Comparison of ENCODE assay signal across 9 cellular contexts in the genomic region with DNA sequence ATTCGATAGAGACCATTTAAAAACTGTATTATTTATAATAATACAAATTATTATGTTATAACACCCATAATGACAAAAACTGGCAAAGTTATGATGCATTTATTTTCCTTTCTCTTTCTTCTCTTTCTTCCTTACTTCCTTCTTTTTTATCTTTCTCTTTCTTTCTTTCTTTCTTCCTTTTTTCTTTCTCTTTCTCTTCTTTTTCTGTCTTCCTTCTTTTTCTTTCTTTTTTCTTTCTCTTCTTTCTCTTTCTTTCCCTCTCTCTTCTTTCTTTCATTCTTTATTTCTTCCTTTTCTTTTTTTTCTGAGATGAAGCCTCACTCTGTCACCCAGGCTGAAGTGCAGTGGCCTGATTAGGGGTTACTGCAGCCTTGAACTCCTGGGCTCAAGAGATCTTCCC.
"Had no signal": no experiment of that assay in that cellular context is flagged by ENCODE, and none has a peak within 500 bp of the region (broad histone marks: within the 10 kb centered on the region; RNA-seq: fewer than 3 reads in every experiment).

No MANE protein-coding gene starts in this region.

- H3K9me3 Mint-ChIP-seq: endodermal cell; immature natural killer cell; T-helper 1 cell treated with Interleukin-12 subunit alpha and Interleukin-12 subunit beta and Interleukin-4 antibody, amounts not matched to agents 30 μg/mL and 1 μg/mL, for 36 hours had no signal

- H3K4me3 Mint-ChIP-seq: endodermal cell; immature natural killer cell; T-helper 1 cell treated with Interleukin-12 subunit alpha and Interleukin-12 subunit beta and Interleukin-4 antibody, amounts not matched to agents 30 μg/mL and 1 μg/mL, for 36 hours had no signal

- DNase-seq: activated CD4-positive, alpha-beta T cell treated with anti-CD3 and anti-CD28 coated beads, Interleukin-2, amount 50 U/mL, for 4 hours; activated gamma-delta T cell treated with Interleukin-2 at 50 U/mL for 16 hours; activated T-cell treated with anti-CD3 and anti-CD28 coated beads, Interleukin-2, amount 50 U/mL, for 48 hours; immature natural killer cell; midbrain; stimulated activated CD4-positive, alpha-beta T cell treated with anti-CD3 and anti-CD28 coated beads, Interleukin-15, amount 100 ng/mL, for 24 hours; stimulated activated CD4-positive, alpha-beta T cell treated with anti-CD3 and anti-CD28 coated beads, Interleukin-4, amount 100 ng/mL, for 24 hours had no signal

- H3K36me3 Mint-ChIP-seq: immature natural killer cell had no signal

- H3K27ac Mint-ChIP-seq: immature natural killer cell; T-helper 1 cell treated with Interleukin-12 subunit alpha and Interleukin-12 subunit beta and Interleukin-4 antibody, amounts not matched to agents 30 μg/mL and 1 μg/mL, for 36 hours had no signal
